In genomic region chr16:73023752-73024570, GRCh38 we compare ENCODE assay signal across 1 cellular context.
TF ChIP-seq lines count a peak whose summit lies in the region.

No MANE protein-coding gene starts in this region.

TF ChIP-seq in HepG2, 621 proteins besides CTCF, POLR2A, EP300 and RAD21 (continued from another document and continues in another):
- TF ChIP-seq THAP7 (CRISPR knock-in tag; IDR thresholded peaks at IDR 0.05), result no peak
- TF ChIP-seq HHEX (CRISPR knock-in tag; IDR thresholded peaks at IDR 0.05), result peak; percentile 77
- TF ChIP-seq HNF1A (IDR thresholded peaks at IDR 0.05; ENCODE audit: low read depth), result no peak
- TF ChIP-seq HNF1A (CRISPR knock-in tag; IDR thresholded peaks at IDR 0.05; ENCODE audit: borderline replicate concordance), result peak; percentile 50; the same call in 1 of the 2 replicates
- no peak for TF ChIP-seq ZFP36L1 (CRISPR knock-in tag; IDR thresholded peaks at IDR 0.05)
- TF ChIP-seq GTF2F1 (IDR thresholded peaks at IDR 0.05; ENCODE audit: low read length), result no peak
- TF ChIP-seq ATAD3A (CRISPR knock-in tag; IDR thresholded peaks at IDR 0.05), result no peak
- TF ChIP-seq ZNF383 (CRISPR knock-in tag; IDR thresholded peaks at IDR 0.05; ENCODE audit: borderline replicate concordance), result no peak
- no peak for TF ChIP-seq SOX13 (IDR thresholded peaks at IDR 0.05)
- TF ChIP-seq SOX13 (CRISPR knock-in tag; conservative IDR thresholded peaks at IDR 0.05 in 1 of 2, IDR thresholded peaks at IDR 0.05 in 1 of 2), result peak in 1 of 2 experiments; percentile 92; a peak in 2 of 4 replicates
- TF ChIP-seq FOXK2 (IDR thresholded peaks at IDR 0.05), result no peak; the same call in 1 of the 2 replicates
- TF ChIP-seq ZNF7 (CRISPR knock-in tag; IDR thresholded peaks at IDR 0.05), result no peak
- no peak for TF ChIP-seq ZNF264 (CRISPR knock-in tag; IDR thresholded peaks at IDR 0.05)
- TF ChIP-seq, protein P1, sequence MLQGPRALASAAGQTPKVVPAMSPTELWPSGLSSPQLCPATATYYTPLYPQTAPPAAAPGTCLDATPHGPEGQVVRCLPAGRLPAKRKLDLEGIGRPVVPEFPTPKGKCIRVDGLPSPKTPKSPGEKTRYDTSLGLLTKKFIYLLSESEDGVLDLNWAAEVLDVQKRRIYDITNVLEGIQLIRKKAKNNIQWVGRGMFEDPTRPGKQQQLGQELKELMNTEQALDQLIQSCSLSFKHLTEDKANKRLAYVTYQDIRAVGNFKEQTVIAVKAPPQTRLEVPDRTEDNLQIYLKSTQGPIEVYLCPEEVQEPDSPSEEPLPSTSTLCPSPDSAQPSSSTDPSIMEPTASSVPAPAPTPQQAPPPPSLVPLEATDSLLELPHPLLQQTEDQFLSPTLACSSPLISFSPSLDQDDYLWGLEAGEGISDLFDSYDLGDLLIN (CRISPR knock-in tag; IDR thresholded peaks at IDR 0.05; ENCODE audit: borderline replicate concordance), result no peak
- TF ChIP-seq FOXA3 (CRISPR knock-in tag; IDR thresholded peaks at IDR 0.05), result peak; percentile 90
- TF ChIP-seq, protein P2, sequence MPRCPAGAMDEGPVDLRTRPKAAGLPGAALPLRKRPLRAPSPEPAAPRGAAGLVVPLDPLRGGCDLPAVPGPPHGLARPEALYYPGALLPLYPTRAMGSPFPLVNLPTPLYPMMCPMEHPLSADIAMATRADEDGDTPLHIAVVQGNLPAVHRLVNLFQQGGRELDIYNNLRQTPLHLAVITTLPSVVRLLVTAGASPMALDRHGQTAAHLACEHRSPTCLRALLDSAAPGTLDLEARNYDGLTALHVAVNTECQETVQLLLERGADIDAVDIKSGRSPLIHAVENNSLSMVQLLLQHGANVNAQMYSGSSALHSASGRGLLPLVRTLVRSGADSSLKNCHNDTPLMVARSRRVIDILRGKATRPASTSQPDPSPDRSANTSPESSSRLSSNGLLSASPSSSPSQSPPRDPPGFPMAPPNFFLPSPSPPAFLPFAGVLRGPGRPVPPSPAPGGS (CRISPR knock-in tag; IDR thresholded peaks at IDR 0.05), result no peak
- peak; percentile 49 for TF ChIP-seq PAXIP1 (CRISPR knock-in tag; conservative IDR thresholded peaks at IDR 0.05)
- TF ChIP-seq FOXJ3 (CRISPR knock-in tag; IDR thresholded peaks at IDR 0.05; ENCODE audit: borderline replicate concordance), result peak; percentile 45; the same call in 1 of the 2 replicates
- no peak for TF ChIP-seq MAFF (IDR thresholded peaks at IDR 0.05; ENCODE audit: low read depth, low read length)
- TF ChIP-seq NR2F1 (CRISPR knock-in tag; IDR thresholded peaks at IDR 0.05), result no peak
- no peak for TF ChIP-seq TBL1XR1 (IDR thresholded peaks at IDR 0.05; ENCODE audit: borderline replicate concordance, low read length, partially characterized antibody)
- TF ChIP-seq ZNF878 (CRISPR knock-in tag; IDR thresholded peaks at IDR 0.05), result no peak
- TF ChIP-seq ZNF367 (CRISPR knock-in tag; IDR thresholded peaks at IDR 0.05; ENCODE audit: borderline replicate concordance), result no peak
- TF ChIP-seq, protein P3, sequence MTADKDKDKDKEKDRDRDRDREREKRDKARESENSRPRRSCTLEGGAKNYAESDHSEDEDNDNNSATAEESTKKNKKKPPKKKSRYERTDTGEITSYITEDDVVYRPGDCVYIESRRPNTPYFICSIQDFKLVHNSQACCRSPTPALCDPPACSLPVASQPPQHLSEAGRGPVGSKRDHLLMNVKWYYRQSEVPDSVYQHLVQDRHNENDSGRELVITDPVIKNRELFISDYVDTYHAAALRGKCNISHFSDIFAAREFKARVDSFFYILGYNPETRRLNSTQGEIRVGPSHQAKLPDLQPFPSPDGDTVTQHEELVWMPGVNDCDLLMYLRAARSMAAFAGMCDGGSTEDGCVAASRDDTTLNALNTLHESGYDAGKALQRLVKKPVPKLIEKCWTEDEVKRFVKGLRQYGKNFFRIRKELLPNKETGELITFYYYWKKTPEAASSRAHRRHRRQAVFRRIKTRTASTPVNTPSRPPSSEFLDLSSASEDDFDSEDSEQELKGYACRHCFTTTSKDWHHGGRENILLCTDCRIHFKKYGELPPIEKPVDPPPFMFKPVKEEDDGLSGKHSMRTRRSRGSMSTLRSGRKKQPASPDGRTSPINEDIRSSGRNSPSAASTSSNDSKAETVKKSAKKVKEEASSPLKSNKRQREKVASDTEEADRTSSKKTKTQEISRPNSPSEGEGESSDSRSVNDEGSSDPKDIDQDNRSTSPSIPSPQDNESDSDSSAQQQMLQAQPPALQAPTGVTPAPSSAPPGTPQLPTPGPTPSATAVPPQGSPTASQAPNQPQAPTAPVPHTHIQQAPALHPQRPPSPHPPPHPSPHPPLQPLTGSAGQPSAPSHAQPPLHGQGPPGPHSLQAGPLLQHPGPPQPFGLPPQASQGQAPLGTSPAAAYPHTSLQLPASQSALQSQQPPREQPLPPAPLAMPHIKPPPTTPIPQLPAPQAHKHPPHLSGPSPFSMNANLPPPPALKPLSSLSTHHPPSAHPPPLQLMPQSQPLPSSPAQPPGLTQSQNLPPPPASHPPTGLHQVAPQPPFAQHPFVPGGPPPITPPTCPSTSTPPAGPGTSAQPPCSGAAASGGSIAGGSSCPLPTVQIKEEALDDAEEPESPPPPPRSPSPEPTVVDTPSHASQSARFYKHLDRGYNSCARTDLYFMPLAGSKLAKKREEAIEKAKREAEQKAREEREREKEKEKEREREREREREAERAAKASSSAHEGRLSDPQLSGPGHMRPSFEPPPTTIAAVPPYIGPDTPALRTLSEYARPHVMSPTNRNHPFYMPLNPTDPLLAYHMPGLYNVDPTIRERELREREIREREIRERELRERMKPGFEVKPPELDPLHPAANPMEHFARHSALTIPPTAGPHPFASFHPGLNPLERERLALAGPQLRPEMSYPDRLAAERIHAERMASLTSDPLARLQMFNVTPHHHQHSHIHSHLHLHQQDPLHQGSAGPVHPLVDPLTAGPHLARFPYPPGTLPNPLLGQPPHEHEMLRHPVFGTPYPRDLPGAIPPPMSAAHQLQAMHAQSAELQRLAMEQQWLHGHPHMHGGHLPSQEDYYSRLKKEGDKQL (CRISPR knock-in tag; IDR thresholded peaks at IDR 0.05; ENCODE audit: low read depth), result 0 out of 2 replicates have a peak, but pooled peaks have one; percentile 27
- peak; percentile 55; the same call in 1 of the 2 replicates for TF ChIP-seq PATZ1 (CRISPR knock-in tag; IDR thresholded peaks at IDR 0.05)
- no peak for TF ChIP-seq RORA (CRISPR knock-in tag; IDR thresholded peaks at IDR 0.05)
- TF ChIP-seq HMGA1 (CRISPR knock-in tag; conservative IDR thresholded peaks at IDR 0.05), result no peak
- no peak for TF ChIP-seq KAT2B (IDR thresholded peaks at IDR 0.05; ENCODE audit: borderline replicate concordance, low read depth, low read length)
- TF ChIP-seq TSC22D2 (CRISPR knock-in tag; IDR thresholded peaks at IDR 0.05; ENCODE audit: borderline replicate concordance), result 0 out of 2 replicates have a peak, but pooled peaks have one; percentile 29
- TF ChIP-seq SMC3 (IDR thresholded peaks at IDR 0.05; ENCODE audit: low read length), result no peak
- TF ChIP-seq ZNF234 (CRISPR knock-in tag; conservative IDR thresholded peaks at IDR 0.05), result no peak
- peak; percentile 62; the same call in 1 of the 2 replicates for TF ChIP-seq ZNF33B (CRISPR knock-in tag; IDR thresholded peaks at IDR 0.05)
- TF ChIP-seq ZNF512B (CRISPR knock-in tag; IDR thresholded peaks at IDR 0.05; ENCODE audit: borderline replicate concordance), result 0 out of 2 replicates have a peak, but pooled peaks have one; percentile 13
- no peak for TF ChIP-seq SCMH1 (CRISPR knock-in tag; IDR thresholded peaks at IDR 0.05; ENCODE audit: borderline replicate concordance)
- no peak for TF ChIP-seq ATF3 (CRISPR knock-in tag; IDR thresholded peaks at IDR 0.05)
- no peak for TF ChIP-seq SAP130 (CRISPR knock-in tag; IDR thresholded peaks at IDR 0.05; ENCODE audit: low read depth)
- no peak for TF ChIP-seq HMG20B (CRISPR knock-in tag; conservative IDR thresholded peaks at IDR 0.05)
- peak; percentile 98 for TF ChIP-seq BHLHE40 (IDR thresholded peaks at IDR 0.05; ENCODE audit: low read length)
- no peak for TF ChIP-seq MYC (CRISPR knock-in tag; IDR thresholded peaks at IDR 0.05; ENCODE audit: borderline replicate concordance)
- no peak for TF ChIP-seq POLR2G (IDR thresholded peaks at IDR 0.05; ENCODE audit: low read depth, low read length)
